ENCODE assay signal across 1 cellular context in the genomic region with DNA sequence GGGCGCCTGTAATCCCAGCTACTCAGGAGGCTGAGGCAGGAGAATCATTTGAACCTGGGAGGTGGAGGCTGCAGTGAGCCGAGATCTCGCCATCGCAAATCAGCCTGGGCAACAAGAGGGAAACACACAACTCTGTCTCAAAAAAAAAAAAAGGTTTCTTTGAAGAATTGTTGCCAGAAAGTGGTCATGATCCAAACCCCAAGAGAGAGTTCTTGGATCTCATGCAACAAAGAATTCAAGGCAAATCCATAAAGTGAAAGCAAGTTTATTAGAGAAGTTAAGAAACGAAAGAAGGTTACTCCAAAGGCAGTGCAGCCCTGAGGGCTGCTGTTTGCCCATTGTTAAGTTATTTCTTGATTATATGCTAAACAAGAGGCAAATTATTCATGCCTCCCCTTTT.
TF ChIP-seq lines count a peak whose summit lies in the region.

No MANE protein-coding gene starts in this region.

TF ChIP-seq in K562, 482 proteins besides CTCF, POLR2A, EP300 and RAD21:
- TF ChIP-seq, protein P1, sequence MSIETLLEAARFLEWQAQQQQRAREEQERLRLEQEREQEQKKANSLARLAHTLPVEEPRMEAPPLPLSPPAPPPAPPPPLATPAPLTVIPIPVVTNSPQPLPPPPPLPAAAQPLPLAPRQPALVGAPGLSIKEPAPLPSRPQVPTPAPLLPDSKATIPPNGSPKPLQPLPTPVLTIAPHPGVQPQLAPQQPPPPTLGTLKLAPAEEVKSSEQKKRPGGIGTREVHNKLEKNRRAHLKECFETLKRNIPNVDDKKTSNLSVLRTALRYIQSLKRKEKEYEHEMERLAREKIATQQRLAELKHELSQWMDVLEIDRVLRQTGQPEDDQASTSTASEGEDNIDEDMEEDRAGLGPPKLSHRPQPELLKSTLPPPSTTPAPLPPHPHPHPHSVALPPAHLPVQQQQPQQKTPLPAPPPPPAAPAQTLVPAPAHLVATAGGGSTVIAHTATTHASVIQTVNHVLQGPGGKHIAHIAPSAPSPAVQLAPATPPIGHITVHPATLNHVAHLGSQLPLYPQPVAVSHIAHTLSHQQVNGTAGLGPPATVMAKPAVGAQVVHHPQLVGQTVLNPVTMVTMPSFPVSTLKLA (conservative IDR thresholded peaks at IDR 0.05) = peak in 1 of 2 experiments; percentile 20; a peak in 1 of 4 replicates
- 0 out of 2 replicates have a peak, but pooled peaks have one; percentile 2 for TF ChIP-seq ZNF395 (CRISPR knock-in tag; IDR thresholded peaks at IDR 0.05)
- TF ChIP-seq ZNF165 (CRISPR knock-in tag; IDR thresholded peaks at IDR 0.05; ENCODE audit: borderline replicate concordance) = no peak
- no peak for TF ChIP-seq TSHZ1 (CRISPR knock-in tag; IDR thresholded peaks at IDR 0.05)
- TF ChIP-seq HDAC2 (IDR thresholded peaks at IDR 0.05) = no peak
- TF ChIP-seq NR4A1 (CRISPR knock-in tag; IDR thresholded peaks at IDR 0.05) = no peak
- no peak for TF ChIP-seq NR4A1 (tag; IDR thresholded peaks at IDR 0.05)
- TF ChIP-seq MTA3 (IDR thresholded peaks at IDR 0.05; ENCODE audit: borderline replicate concordance) = no peak
- TF ChIP-seq ZBTB7A (IDR thresholded peaks at IDR 0.05; ENCODE audit: borderline replicate concordance, control insufficient read depth, low read depth, low read length) = no peak
- TF ChIP-seq TOE1 (IDR thresholded peaks at IDR 0.05; ENCODE audit: borderline replicate concordance) = no peak
- no peak for TF ChIP-seq TOE1 (CRISPR knock-in tag; IDR thresholded peaks at IDR 0.05; ENCODE audit: borderline replicate concordance, low read depth)
- 0 out of 2 replicates have a peak, but pooled peaks have one; percentile 9 for TF ChIP-seq NCOA1 (IDR thresholded peaks at IDR 0.05; ENCODE audit: low read depth)
- no peak for TF ChIP-seq ZBTB8A (IDR thresholded peaks at IDR 0.05; ENCODE audit: partially characterized antibody)
TF ChIP-seq in K562: peak in this region for 3.
